Comparison of ENCODE assay signal across 8 cellular contexts in genomic region chr3:56923546-56924224, GRCh38.
A peak's percentile ranks its signal among the peaks of the same experiment; 100 is the strongest.
DNase-seq lines count a peak whose midpoint lies in the region; ATAC-seq, FAIRE-seq and TF ChIP-seq lines count a peak whose summit lies in the region.

No MANE protein-coding gene starts in this region.

- H3K27me3 Mint-ChIP-seq in CD4-positive, alpha-beta T cell = no peaks in the 10 kb centered on the region
- no peaks in the 10 kb centered on the region for H3K27me3 Mint-ChIP-seq in astrocyte (ENCODE audit: low read depth, unreplicated experiment)

- H3K79me2 ChIP-seq in astrocyte (ENCODE audit: insufficient read depth, low read length) = no peaks in the 10 kb centered on the region

- H3K9me3 ChIP-seq in CD4-positive, alpha-beta T cell (ENCODE audit: control insufficient read depth, low read length) = no peaks in the 10 kb centered on the region
- H3K9me3 ChIP-seq in astrocyte (ENCODE audit: insufficient read depth, low read depth, low read length) (no peaks in the 10 kb centered on the region), right lobe of liver (no peaks in the 10 kb centered on the region), vagina (no peaks in the 10 kb centered on the region), BE2C (no peaks in the 10 kb centered on the region)

- H2AFZ ChIP-seq in astrocyte (ENCODE audit: low read depth, low read length) = no peak overlapping the region

- POLR2A ChIA-PET in CD4-positive, alpha-beta T cell (lab: Charles Lee) = interaction anchor here (0.9 to 1.7 kb wide), 8 partner anchors 8 to 169 kb away, joined by 3 to 10 read pairs (median 3); partner anchors contain the start of gene ARHGEF3

- DNase-seq in CD4-positive, alpha-beta T cell = peak; percentile 30 to 59 (median 41)
- DNase-seq in LoVo (ENCODE audit: low spot score) = peak; percentile 31
- no peak for DNase-seq in astrocyte (ENCODE audit: low read depth)
- DNase-seq in right lobe of liver = no peak
- no peak for DNase-seq in vagina (ENCODE audit: extremely low spot score in 2 of 2)
- DNase-seq in occipital lobe (lab: John Stamatoyannopoulos, UW) = no peak
- DNase-seq in BE2C = no peak

- TF ChIP-seq POLR2A in right lobe of liver (IDR thresholded peaks at IDR 0.05) = no peak
- no peak for TF ChIP-seq POLR2A in vagina (IDR thresholded peaks at IDR 0.05)

- no peak overlapping the region for H3K9ac ChIP-seq in astrocyte (ENCODE audit: low read length)

- WGBS in right lobe of liver (ENCODE audit: insufficient coverage, low coverage, low lambda C conversion rate, missing lambda C conversion rate) = 26% methylated on average over 3 of the region's 3 CpGs

- H3K4me3 ChIP-seq in astrocyte (ENCODE audit: insufficient read depth, low read depth, low read length) (no peak overlapping the region), right lobe of liver (no peak overlapping the region), vagina (no peak overlapping the region), BE2C (ENCODE audit: low read depth, low read length) (no peak overlapping the region)

- TF ChIP-seq CTCF in CD4-positive, alpha-beta T cell (IDR thresholded peaks at IDR 0.05) = no peak
- TF ChIP-seq CTCF in astrocyte (IDR thresholded peaks at IDR 0.05; ENCODE audit: insufficient read depth, low read depth, low read length) = no peak
- TF ChIP-seq CTCF in right lobe of liver (IDR thresholded peaks at IDR 0.05) = no peak
- no peak for TF ChIP-seq CTCF in vagina (IDR thresholded peaks at IDR 0.05)
- no peak for TF ChIP-seq CTCF in BE2C (IDR thresholded peaks at IDR 0.05; ENCODE audit: low read depth, low read length)

- peak overlapping the region; percentile 69 for H3K4me3 Mint-ChIP-seq in CD4-positive, alpha-beta T cell
- no peak overlapping the region for H3K4me3 Mint-ChIP-seq in astrocyte (ENCODE audit: unreplicated experiment)

- peaks cover under 1% of the 10 kb centered on the region for H3K9me3 Mint-ChIP-seq in CD4-positive, alpha-beta T cell
- no peaks in the 10 kb centered on the region for H3K9me3 Mint-ChIP-seq in astrocyte (ENCODE audit: unreplicated experiment)

- peaks cover 3% of the 10 kb centered on the region for H4K20me1 ChIP-seq in astrocyte (ENCODE audit: insufficient read depth, low read length)

- H3K4me1 Mint-ChIP-seq in CD4-positive, alpha-beta T cell (ENCODE audit: low read depth) = peaks cover 87% of the 10 kb centered on the region
- H3K4me1 Mint-ChIP-seq in astrocyte (ENCODE audit: low read depth, unreplicated experiment) = peaks cover 45% of the 10 kb centered on the region

- H3K36me3 ChIP-seq in astrocyte (ENCODE audit: insufficient read depth, low read length) (no peaks in the 10 kb centered on the region), right lobe of liver (no peaks in the 10 kb centered on the region), vagina (no peaks in the 10 kb centered on the region), BE2C (no peaks in the 10 kb centered on the region)

- peak overlapping the region; percentile 94 for H3K27ac Mint-ChIP-seq in CD4-positive, alpha-beta T cell
- no peak overlapping the region for H3K27ac Mint-ChIP-seq in astrocyte (ENCODE audit: unreplicated experiment)

- no peaks in the 10 kb centered on the region for H3K27me3 ChIP-seq in CD4-positive, alpha-beta T cell (ENCODE audit: control insufficient read depth, insufficient read depth, low read length)
- H3K27me3 ChIP-seq in astrocyte (ENCODE audit: insufficient read depth, low read length) (no peaks in the 10 kb centered on the region), right lobe of liver (no peaks in the 10 kb centered on the region), vagina (no peaks in the 10 kb centered on the region), BE2C (no peaks in the 10 kb centered on the region)

- peak overlapping the region; percentile 4 for H3K4me2 ChIP-seq in astrocyte (ENCODE audit: low read length)

- FAIRE-seq in astrocyte (lab: Jason Lieb, UNC) = no peak

- peaks cover 31% of the 10 kb centered on the region for H3K4me1 ChIP-seq in astrocyte (ENCODE audit: insufficient read depth, low read length)
- H3K4me1 ChIP-seq in right lobe of liver = no peaks in the 10 kb centered on the region
- peaks cover 48% of the 10 kb centered on the region for H3K4me1 ChIP-seq in vagina
- no peaks in the 10 kb centered on the region for H3K4me1 ChIP-seq in BE2C

- no peaks in the 10 kb centered on the region for H3K36me3 Mint-ChIP-seq in CD4-positive, alpha-beta T cell (ENCODE audit: low read depth)
- peaks cover 1% of the 10 kb centered on the region for H3K36me3 Mint-ChIP-seq in astrocyte (ENCODE audit: low read depth, unreplicated experiment)

- CTCF ChIA-PET in CD4-positive, alpha-beta T cell (lab: Charles Lee) = no interaction called here

- peak overlapping the region; percentile 72 for H3K27ac ChIP-seq in CD4-positive, alpha-beta T cell (ENCODE audit: low read depth, low read length)
- H3K27ac ChIP-seq in astrocyte (ENCODE audit: low read depth, low read length) (no peak overlapping the region), right lobe of liver (peak overlapping the region in 2 of 3 donors; percentile 6 to 26), vagina (peak overlapping the region; percentile 10)

- peak; percentile 83 for ATAC-seq in CD4-positive, alpha-beta T cell (ENCODE audit: poor library complexity)
- peak; percentile 76 to 86 (median 82) for ATAC-seq in right lobe of liver
- no peak for ATAC-seq in GM19463 (IDR thresholded peaks at IDR 0.05; ENCODE audit: unreplicated experiment)

- intact Hi-C loops in CD4-positive, alpha-beta T cell (cut with DNase I, micrococcal nuclease) = loop anchor here in 1 of 2 experiments (1.0 kb wide), 1 partner anchor 7 kb away; no protein-coding TSS in a partner anchor
- intact Hi-C loops in right lobe of liver (cut with DNase I) = no loop called here
- intact Hi-C loops in vagina (cut with DNase I) = no loop called here

Comparison
In these comparisons a context has a peak if more than half of its experiments do, and no peak if none do; other contexts are left out.
1. DNase-seq: peak in CD4-positive, alpha-beta T cell (10 of 10) and LoVo (single experiment); none in astrocyte (single experiment), right lobe of liver (0 of 3), vagina (0 of 2), occipital lobe (single experiment) and BE2C (single experiment).